In genomic region chr12:20044836-20045235, GRCh38 we compare ENCODE assay signal across 17 cellular contexts.
DNase-seq lines count a peak whose midpoint lies in the region; ATAC-seq and TF ChIP-seq lines count a peak whose summit lies in the region.
"Had no signal": no experiment of that assay in that cellular context is flagged by ENCODE, and none has a peak within 500 bp of the region (broad histone marks: within the 10 kb centered on the region; RNA-seq: fewer than 3 reads in every experiment).

No MANE protein-coding gene starts in this region.

- ATAC-seq in HG03280 (IDR thresholded peaks at IDR 0.05; ENCODE audit: unreplicated experiment) (no peak), HG02588 (IDR thresholded peaks at IDR 0.05; ENCODE audit: unreplicated experiment) (no peak), HG03095 (IDR thresholded peaks at IDR 0.05; ENCODE audit: unreplicated experiment) (no peak)

- no peak overlapping the region for H3K4me3 ChIP-seq in AG10803 (ENCODE audit: low read length)

- peak; percentile 50 for DNase-seq in AG10803 (ENCODE audit: low read depth)
- peak; percentile 59 for DNase-seq in NCI-H446 treated with DMSO at 0.1 percent for 48 hours (lab: John Stamatoyannopoulos, UW)
- DNase-seq in fibroblast of peridontal ligament (ENCODE audit: extremely low read depth) = peak; percentile 61
- peak; percentile 19 for DNase-seq in myocyte (ENCODE audit: low read depth)
- no peak for DNase-seq in NCI-H146 treated with DMSO at 0.1 percent for 48 hours (lab: John Stamatoyannopoulos, UW; ENCODE audit: unreplicated experiment)
- DNase-seq: activated naive CD8-positive, alpha-beta T cell treated with anti-CD3 and anti-CD28 coated beads for 36 hours; activated T-cell treated with anti-CD3 and anti-CD28 coated beads, Interleukin-2, amount 50 U/mL, for 24 hours; AML-193; mesendoderm; NCI-H2107; NCI-H748 treated with DMSO at 0.1 percent for 48 hours; retina; substantia nigra; SW 1271 had no signal

- no peak for TF ChIP-seq CTCF in AG10803 (conservative IDR thresholded peaks at IDR 0.05; ENCODE audit: low read length)
